ENCODE assay signal across 23 cellular contexts in genomic region chr11:18459634-18460033, GRCh38. TPM values are rescaled to one million over a fixed set of nuclear protein-coding genes. Genes with fewer than 3 reads are reported as not detected.
DNase-seq lines count a peak whose midpoint lies in the region; ATAC-seq, FAIRE-seq and TF ChIP-seq lines count a peak whose summit lies in the region.
"Had no signal": no experiment of that assay in that cellular context is flagged by ENCODE, and none has a peak within 500 bp of the region (broad histone marks: within the 10 kb centered on the region; RNA-seq: fewer than 3 reads in every experiment).

No MANE protein-coding gene starts in this region.

- H2BK5ac ChIP-seq in IMR-90 (ENCODE audit: low read depth, low read length, poor library complexity, severe bottlenecking): no peak overlapping the region

- H3K14ac ChIP-seq in IMR-90 (replicated peaks; ENCODE audit: low read depth, low read length): no peak overlapping the region

- H3K9me1 ChIP-seq in IMR-90 (ENCODE audit: insufficient read depth, low read length): no peaks in the 10 kb centered on the region

- H3K9me3 ChIP-seq in A549 (no peaks in the 10 kb centered on the region), IMR-90 (ENCODE audit: control insufficient read depth, insufficient read depth, low read length) (no peaks in the 10 kb centered on the region), esophagus muscularis mucosa (no peaks in the 10 kb centered on the region)
- H3K9me3 ChIP-seq: Caco-2 had no signal

- H2BK120ac ChIP-seq in IMR-90 (ENCODE audit: low read depth, low read length): no peak overlapping the region

- CTCF ChIA-PET in A549 (lab: Yijun Ruan, JAX) (interaction anchor here (1.2 kb wide), 1 partner anchor 344 kb away, joined by 3 read pairs; no protein-coding TSS in a partner anchor), IMR-90 (lab: Yijun Ruan, JAX) (no interaction called here)

- no peak for TF ChIP-seq POLR2A in A549 (IDR thresholded peaks at IDR 0.05; ENCODE audit: low read length)
- no peak for TF ChIP-seq POLR2A in IMR-90 (IDR thresholded peaks at IDR 0.05; ENCODE audit: low read depth, low read length)
- no peak for TF ChIP-seq POLR2A in esophagus muscularis mucosa (IDR thresholded peaks at IDR 0.05; ENCODE audit: low read depth)

- in situ Hi-C loops in IMR-90 (cut with MboI; ENCODE audit: low sequenced_read_pairs): no loop called here

- no peak overlapping the region for H3K27ac ChIP-seq in A549
- H3K27ac ChIP-seq in IMR-90 (ENCODE audit: insufficient read depth, low read length): no peak overlapping the region
- no peak overlapping the region for H3K27ac ChIP-seq in esophagus muscularis mucosa (replicated peaks in 1 of 4)
- H3K27ac ChIP-seq: BLaER1 treated with 17β-estradiol and CSF1 and Interleukin-3, amounts not matched to agents 10 nM and 100 nM; C4-2B had no signal

- no peak overlapping the region for H2AFZ ChIP-seq in IMR-90 (replicated peaks; ENCODE audit: low read length, poor library complexity)

- no peak overlapping the region for H2AK9ac ChIP-seq in IMR-90 (replicated peaks; ENCODE audit: low read depth, low read length, poor library complexity)

- peaks cover 6% of the 10 kb centered on the region; the same call in 1 of the 2 replicates for H3K27me3 ChIP-seq in IMR-90 (ENCODE audit: control insufficient read depth, insufficient read depth, low read length)
- peaks cover 0 to 10% (median 3%) of the 10 kb centered on the region in 4 donors for H3K27me3 ChIP-seq in esophagus muscularis mucosa
- H3K27me3 ChIP-seq: BLaER1 treated with 17β-estradiol and CSF1 and Interleukin-3, amounts not matched to agents 10 nM and 100 nM had no signal

- no peak overlapping the region for H2BK20ac ChIP-seq in IMR-90 (ENCODE audit: low read depth, low read length)

- BruUV-seq in IMR-90 (replicated peaks; lab: Mats Ljungman, UMichigan): no TSS peak

- H3K23ac ChIP-seq in IMR-90 (ENCODE audit: low read depth, low read length): no peak overlapping the region

- TF ChIP-seq EP300 in A549 (IDR thresholded peaks at IDR 0.05) (no peak), esophagus muscularis mucosa (IDR thresholded peaks at IDR 0.05) (no peak)

- intact Hi-C loops in IMR-90 (cut with micrococcal nuclease) (no loop called here), esophagus muscularis mucosa (cut with DNase I) (no loop called here)

- H3K36me3 ChIP-seq in IMR-90 (ENCODE audit: control insufficient read depth, insufficient read depth, low read length) (no peaks in the 10 kb centered on the region), esophagus muscularis mucosa (no peaks in the 10 kb centered on the region)
- H3K36me3 ChIP-seq: BLaER1 treated with 17β-estradiol and CSF1 and Interleukin-3, amounts not matched to agents 10 nM and 100 nM had no signal

- dilution Hi-C loops in IMR-90 (cut with HindIII; ENCODE audit: low sequenced_read_pairs, unreplicated experiment): no loop called here

- H3K4me1 ChIP-seq in A549 (peaks cover 8% of the 10 kb centered on the region; the same call in 1 of the 3 replicates), IMR-90 (ENCODE audit: control insufficient read depth, insufficient read depth, low read length) (no peaks in the 10 kb centered on the region), esophagus muscularis mucosa (no peaks in the 10 kb centered on the region)
- H3K4me1 ChIP-seq: BLaER1 treated with 17β-estradiol and CSF1 and Interleukin-3, amounts not matched to agents 10 nM and 100 nM had no signal

- FAIRE-seq in A549 (lab: Jason Lieb, UNC): no peak
- FAIRE-seq: A204.1, D721Med, G401.6, GM12891, GM19239 had no signal

- no peak for DNase-seq in A549 (ENCODE audit: low read depth in 1 of 2, low spot score in 1 of 2)
- no peak for DNase-seq in IMR-90
- peak; percentile 5 for DNase-seq in esophagus muscularis mucosa (ENCODE audit: extremely low spot score)
- DNase-seq in SHP77 (lab: John Stamatoyannopoulos, UW): no peak
- no peak for DNase-seq in NCI-H187 (lab: John Stamatoyannopoulos, UW)
- DNase-seq: 8988T; AML-193; Caco-2; Calu3; CD4-positive, alpha-beta T cell; CD8-positive, alpha-beta T cell; DMS79 treated with DMSO at 0.1 percent for 48 hours; GF-D8 had no signal

- H3K4me2 ChIP-seq in A549 (no peak overlapping the region), IMR-90 (ENCODE audit: low read depth, low read length) (no peak overlapping the region)
- H3K4me2 ChIP-seq: BLaER1 treated with 17β-estradiol and CSF1 and Interleukin-3, amounts not matched to agents 10 nM and 100 nM had no signal

- no peak overlapping the region for H3K18ac ChIP-seq in IMR-90 (ENCODE audit: low read depth, low read length)

- H3K4ac ChIP-seq in IMR-90 (ENCODE audit: low read depth, low read length): no peak overlapping the region

- no peak overlapping the region for H4K91ac ChIP-seq in IMR-90 (ENCODE audit: insufficient read depth, low read depth, low read length)

- TF ChIP-seq RAD21 in A549 (conservative IDR thresholded peaks at IDR 0.05 in 1 of 2, IDR thresholded peaks at IDR 0.05 in 1 of 2) (no peak), IMR-90 (IDR thresholded peaks at IDR 0.05; ENCODE audit: low read length) (no peak)

- H4K5ac ChIP-seq in IMR-90 (ENCODE audit: low read depth, low read length): no peak overlapping the region

- no peaks in the 10 kb centered on the region for H3K79me1 ChIP-seq in IMR-90 (ENCODE audit: low read depth in 1 of 2, low read length in 2 of 2)

- H3K4me3 ChIP-seq in A549 (no peak overlapping the region), IMR-90 (ENCODE audit: insufficient read depth, low read depth, low read length) (no peak overlapping the region), esophagus muscularis mucosa (no peak overlapping the region)
- H3K4me3 ChIP-seq: BLaER1 treated with 17β-estradiol and CSF1 and Interleukin-3, amounts not matched to agents 10 nM and 100 nM had no signal

- no peak for TF ChIP-seq CTCF in A549 (IDR thresholded peaks at IDR 0.05)
- no peak for TF ChIP-seq CTCF in IMR-90 (conservative IDR thresholded peaks at IDR 0.05; ENCODE audit: low read depth, low read length)
- no peak for TF ChIP-seq CTCF in esophagus muscularis mucosa (IDR thresholded peaks at IDR 0.05)

- H3K9ac ChIP-seq in IMR-90 (ENCODE audit: low read depth, low read length): no peak overlapping the region
- H3K9ac ChIP-seq: BLaER1 treated with 17β-estradiol and CSF1 and Interleukin-3, amounts not matched to agents 10 nM and 100 nM had no signal

- POLR2A ChIA-PET in A549 (lab: Yijun Ruan, JAX) (no interaction called here), IMR-90 (lab: Charles Lee; ENCODE audit: unreplicated experiment) (no interaction called here)

- H2AK5ac ChIP-seq in IMR-90 (ENCODE audit: low read depth, low read length): no peak overlapping the region

- H3K56ac ChIP-seq in IMR-90 (ENCODE audit: extremely low read depth, insufficient read depth, low read length): no peak overlapping the region

- ATAC-seq in A549: no peak
- ATAC-seq in IMR-90 (ENCODE audit: low read depth): no peak
- no peak for ATAC-seq in HG03196 (IDR thresholded peaks at IDR 0.05; ENCODE audit: unreplicated experiment)
- ATAC-seq: CD8-positive, alpha-beta T cell had no signal

- no peak overlapping the region for H4K8ac ChIP-seq in IMR-90 (ENCODE audit: low read depth in 2 of 2, low read length in 2 of 2)

- 78% methylated on average over 4 of the region's 4 CpGs for WGBS in A549 (ENCODE audit: missing lambda C conversion rate)
- no CpG with 5 or more reads among the region's 4 CpGs for WGBS in IMR-90 (ENCODE audit: extremely low coverage in 2 of 2, insufficient read length in 1 of 2), 2 experiments
- WGBS in esophagus muscularis mucosa: 92% methylated on average over 4 of the region's 4 CpGs

- H4K20me1 ChIP-seq in IMR-90 (ENCODE audit: insufficient read depth, low read length): no peaks in the 10 kb centered on the region
- H4K20me1 ChIP-seq: BLaER1 treated with 17β-estradiol and CSF1 and Interleukin-3, amounts not matched to agents 10 nM and 100 nM had no signal

- H2BK15ac ChIP-seq in IMR-90 (ENCODE audit: low read depth, low read length): no peak overlapping the region

TF ChIP-seq in A549, 52 proteins besides CTCF, POLR2A, EP300 and RAD21:
- peak; percentile 79 for TF ChIP-seq MAFK (IDR thresholded peaks at IDR 0.05; ENCODE audit: partially characterized antibody)
- no peak for TF ChIP-seq ZFP36 (IDR thresholded peaks at IDR 0.05; ENCODE audit: borderline replicate concordance, partially characterized antibody)

TF ChIP-seq in IMR-90, 13 proteins besides CTCF, POLR2A, EP300 and RAD21:
- TF ChIP-seq BHLHE40 (IDR thresholded peaks at IDR 0.05; ENCODE audit: low read depth, low read length) (no peak), MAFK (IDR thresholded peaks at IDR 0.05; ENCODE audit: low read depth, low read length) (peak; percentile 59)

RNA-seq across cellular contexts. Expression of gene LDHAL6A, which starts 4.0 kb away (rescaled TPM):
- not detected in 2 replicates for polyA plus RNA-seq in A549 (2011; rRNA removed)
- polyA plus RNA-seq in A549 (2012; cell fraction: cytosol; rRNA removed): not detected in 2 replicates
- polyA plus RNA-seq in A549 (2012; cell fraction: nucleus; rRNA removed): not detected in 2 replicates
- not detected in 3 replicates for polyA plus RNA-seq in A549 (2017; fragmentation: RNase III; extraction: RNeasy Plus Mini Kit Qiagen cat#74134 plus additional on column Dnase treatment)
- polyA minus RNA-seq in A549 (2011; rRNA and poly(A)+ RNA removed): not detected in 2 replicates
- total RNA-seq in IMR-90 (2012; rRNA removed): not detected in 2 replicates
- polyA plus RNA-seq in IMR-90 (2012; rRNA removed): not detected in 2 replicates
- polyA plus RNA-seq in IMR-90 (2012; cell fraction: cytosol; rRNA removed): not detected in 2 replicates
- not detected in 2 replicates for polyA plus RNA-seq in IMR-90 (2012; cell fraction: nucleus; rRNA removed; ENCODE audit: low replicate concordance)
- not detected for total RNA-seq in esophagus muscularis mucosa
- total RNA-seq: Calu3; CD4-positive, alpha-beta T cell; CD8-positive, alpha-beta T cell had no signal
- polyA plus RNA-seq: BJ had no signal

RNA-seq across cellular contexts. Expression of gene LDHC, which starts 47.5 kb away (rescaled TPM):
- 0.23 and 0.30 TPM in 2 replicates for polyA plus RNA-seq in A549 (2011; rRNA removed)
- 0.05 and 0.09 TPM in 2 replicates for polyA plus RNA-seq in A549 (2012; cell fraction: cytosol; rRNA removed)
- not detected in 2 replicates for polyA plus RNA-seq in A549 (2012; cell fraction: nucleus; rRNA removed)
- 0.12 to 0.17 TPM (median 0.15 TPM) in 3 replicates for polyA plus RNA-seq in A549 (2017; fragmentation: RNase III; extraction: RNeasy Plus Mini Kit Qiagen cat#74134 plus additional on column Dnase treatment)
- polyA minus RNA-seq in A549 (2011; rRNA and poly(A)+ RNA removed): 0.29 TPM in 1 of 2 replicates, not detected in the other
- not detected in 2 replicates for total RNA-seq in IMR-90 (2012; rRNA removed)
- polyA plus RNA-seq in IMR-90 (2012; rRNA removed): not detected in 2 replicates
- not detected in 2 replicates for polyA plus RNA-seq in IMR-90 (2012; cell fraction: cytosol; rRNA removed)
- not detected in 2 replicates for polyA plus RNA-seq in IMR-90 (2012; cell fraction: nucleus; rRNA removed; ENCODE audit: low replicate concordance)
- total RNA-seq in esophagus muscularis mucosa: not detected
- total RNA-seq: B cell; Caco-2; Calu3; CD4-positive, alpha-beta T cell; CD8-positive, alpha-beta T cell had no signal
- polyA plus RNA-seq: BJ had no signal
